Comparison of ENCODE assay signal across 10 cellular contexts in the genomic region with DNA sequence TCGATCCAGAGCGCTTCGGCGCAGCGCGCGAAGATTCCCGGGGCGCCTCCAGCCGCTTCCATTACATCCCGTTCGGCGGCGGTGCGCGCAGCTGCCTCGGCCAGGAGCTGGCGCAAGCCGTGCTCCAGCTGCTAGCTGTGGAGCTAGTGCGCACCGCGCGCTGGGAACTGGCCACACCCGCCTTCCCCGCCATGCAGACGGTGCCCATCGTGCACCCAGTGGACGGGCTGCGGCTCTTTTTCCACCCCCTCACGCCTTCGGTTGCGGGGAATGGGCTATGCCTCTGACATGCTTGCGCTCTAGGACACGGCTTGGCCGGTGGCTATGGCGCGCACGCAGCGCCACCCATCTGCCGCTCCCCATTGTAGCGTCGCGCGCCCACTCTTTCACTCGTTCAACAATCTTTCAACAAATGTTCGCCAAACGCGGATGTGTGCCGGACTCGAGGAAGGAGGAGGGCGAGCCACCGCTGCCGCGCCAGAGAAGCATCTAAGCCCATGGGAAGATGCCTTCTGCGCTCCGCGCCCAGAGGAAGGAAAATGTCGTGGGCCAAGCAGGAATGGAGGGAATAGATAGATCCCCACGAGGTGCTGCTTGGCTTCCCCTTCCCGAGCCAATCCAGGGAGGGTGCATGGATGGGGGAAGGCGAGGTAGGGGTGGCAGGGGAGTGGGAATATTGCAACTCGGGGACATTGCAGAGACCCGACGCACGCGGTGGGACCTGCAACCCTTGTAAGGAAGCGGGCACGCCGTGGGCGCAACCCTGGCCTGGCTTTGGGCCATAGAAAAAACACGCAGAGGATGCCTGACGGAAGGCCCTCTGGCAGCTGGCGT. TPM values are rescaled to one million over a fixed set of nuclear protein-coding genes. Genes with fewer than 3 reads are reported as not detected.
DNase-seq lines count a peak whose midpoint lies in the region; ATAC-seq and TF ChIP-seq lines count a peak whose summit lies in the region.
"Had no signal": no experiment of that assay in that cellular context is flagged by ENCODE, and none has a peak within 500 bp of the region (broad histone marks: within the 10 kb centered on the region; RNA-seq: fewer than 3 reads in every experiment).

No MANE protein-coding gene starts in this region.

- peaks cover 80% of the 10 kb centered on the region for H3K27me3 Mint-ChIP-seq in chondrocyte (ENCODE audit: low read depth)
- peaks cover 48% of the 10 kb centered on the region for H3K27me3 Mint-ChIP-seq in endothelial cell (ENCODE audit: unreplicated experiment)

- H3K27ac Mint-ChIP-seq in chondrocyte (ENCODE audit: unreplicated experiment) (no peak overlapping the region), endothelial cell (ENCODE audit: unreplicated experiment) (no peak overlapping the region)

- H3K36me3 Mint-ChIP-seq in chondrocyte (ENCODE audit: low read depth) (no peaks in the 10 kb centered on the region), endothelial cell (ENCODE audit: low read depth, unreplicated experiment) (peaks cover 19% of the 10 kb centered on the region)

- H3K4me3 Mint-ChIP-seq in chondrocyte (ENCODE audit: unreplicated experiment) (peak overlapping the region; percentile 63), endothelial cell (ENCODE audit: unreplicated experiment) (no peak overlapping the region)

- DNase-seq in DMS 273 (lab: John Stamatoyannopoulos, UW; ENCODE audit: unreplicated experiment) (peak; percentile 70), DMS 273 treated with DMSO at 0.1 percent for 48 hours (lab: John Stamatoyannopoulos, UW) (no peak), HFF-Myc (ENCODE audit: extremely low read depth, low read depth) (no peak), chondrocyte (ENCODE audit: low spot score) (no peak), mucosa of gallbladder (ENCODE audit: low spot score) (peak; percentile 8), endothelial cell (ENCODE audit: low spot score) (no peak)
- DNase-seq: NCI-H526 treated with DMSO at 0.1 percent for 48 hours had no signal

- H3K9me3 Mint-ChIP-seq in chondrocyte (ENCODE audit: low read depth) (no peaks in the 10 kb centered on the region), endothelial cell (ENCODE audit: unreplicated experiment) (no peaks in the 10 kb centered on the region)

- H3K4me3 ChIP-seq in HFF-Myc (replicated peaks; ENCODE audit: low read depth, low read length) = peak overlapping the region; percentile 28

- H3K4me1 Mint-ChIP-seq in chondrocyte (ENCODE audit: low read depth) (peaks cover 34% of the 10 kb centered on the region), endothelial cell (ENCODE audit: unreplicated experiment) (peaks cover 15% of the 10 kb centered on the region)

- TF ChIP-seq CTCF in HFF-Myc (IDR thresholded peaks at IDR 0.05; ENCODE audit: low read depth, low read length, missing control alignments) (no peak), chondrocyte (IDR thresholded peaks at IDR 0.05) (peak; percentile 53), endothelial cell (IDR thresholded peaks at IDR 0.05; ENCODE audit: unreplicated experiment) (no peak)

- ATAC-seq in HG03108 (IDR thresholded peaks at IDR 0.05; ENCODE audit: unreplicated experiment) (no peak), GM21528 (IDR thresholded peaks at IDR 0.05; ENCODE audit: low FRiP score, unreplicated experiment) (no peak)

RNA-seq across cellular contexts. Expression of a gene that starts 5.1 kb away (rescaled TPM):
- total RNA-seq in chondrocyte (0.47 to 1.9 TPM (median 0.49 TPM) in 3 replicates), mucosa of gallbladder (not detected), endothelial cell (ENCODE audit: unreplicated experiment) (0.64 TPM)
- total RNA-seq: fibroblast of villous mesenchyme had no signal

RNA-seq across cellular contexts. Expression of a gene that starts 8.0 kb away (rescaled TPM):
- 0.10 to 0.25 TPM (median 0.15 TPM) in 3 replicates for total RNA-seq in chondrocyte
- 0.06 TPM for total RNA-seq in mucosa of gallbladder
- 0.31 TPM for total RNA-seq in endothelial cell (ENCODE audit: unreplicated experiment)
- total RNA-seq: fibroblast of villous mesenchyme had no signal

Comparison
In these comparisons a context has a peak if more than half of its experiments do, and no peak if none do; other contexts are left out.
1. DNase-seq: peak in DMS 273 (single experiment) and mucosa of gallbladder (single experiment); none in DMS 273 treated with DMSO at 0.1 percent for 48 hours (single experiment), HFF-Myc (single experiment), chondrocyte (single experiment) and endothelial cell (single experiment).